10 cellular contexts compared by ENCODE assay signal in the genomic region with DNA sequence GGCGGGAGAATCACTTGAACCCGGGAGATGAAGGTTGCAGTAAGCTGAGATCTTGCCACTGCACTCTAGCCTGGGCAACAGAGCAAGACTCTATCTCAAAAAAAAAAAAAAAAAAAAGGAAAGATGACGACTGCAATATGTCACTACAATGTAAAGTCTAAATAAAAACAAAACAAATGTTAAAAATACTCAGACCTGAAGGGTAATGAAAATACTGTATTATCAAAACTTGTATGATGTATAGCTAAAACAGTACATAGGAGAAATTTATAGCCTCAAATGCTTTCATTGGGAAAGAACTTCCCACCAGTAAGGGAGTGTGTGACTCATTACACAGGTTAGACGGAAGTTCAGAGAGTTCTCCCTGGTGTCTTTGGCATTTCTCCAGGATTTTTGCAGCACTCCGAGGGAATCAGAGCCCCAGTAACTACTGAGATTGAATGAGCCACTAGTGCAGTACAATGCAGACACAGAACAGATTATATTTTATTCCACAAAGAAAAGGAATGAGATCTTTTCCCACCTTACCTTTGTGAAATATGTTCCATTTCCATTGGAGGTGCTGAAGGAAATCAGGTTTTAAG. TPM values are rescaled to one million over a fixed set of nuclear protein-coding genes. Genes with fewer than 3 reads are reported as not detected.
A peak's percentile ranks its signal among the peaks of the same experiment; 100 is the strongest.
DNase-seq lines count a peak whose midpoint lies in the region; ATAC-seq and TF ChIP-seq lines count a peak whose summit lies in the region.
"Had no signal": no experiment of that assay in that cellular context is flagged by ENCODE, and none has a peak within 500 bp of the region (broad histone marks: within the 10 kb centered on the region; RNA-seq: fewer than 3 reads in every experiment).

No MANE protein-coding gene starts in this region.

- peak overlapping the region; percentile 60 for H3K27ac ChIP-seq in lower lobe of right lung
- no peak overlapping the region for H3K27ac ChIP-seq in esophagus muscularis mucosa (replicated peaks in 1 of 4)

- DNase-seq in DMS79 treated with DMSO at 0.1 percent for 48 hours (lab: John Stamatoyannopoulos, UW) (peak; percentile 77), NCI-H187 treated with DMSO at 0.1 percent for 48 hours (lab: John Stamatoyannopoulos, UW) (peak; percentile 45), astrocyte of the spinal cord (ENCODE audit: low read depth, low spot score) (peak; percentile 88), lower lobe of right lung (no peak), esophagus muscularis mucosa (ENCODE audit: extremely low spot score) (no peak), GDM1 (lab: John Stamatoyannopoulos, UW) (no peak)
- DNase-seq: activated B cell treated with CpG ODN at 0.5 μM for 24 hours, naive B cell had no signal

- no peaks in the 10 kb centered on the region for H3K36me3 ChIP-seq in lower lobe of right lung
- H3K36me3 ChIP-seq in esophagus muscularis mucosa = no peaks in the 10 kb centered on the region

- H3K27me3 ChIP-seq in lower lobe of right lung (ENCODE audit: low read depth) (no peaks in the 10 kb centered on the region), esophagus muscularis mucosa (peaks cover 0 to 5% (median 0%) of the 10 kb centered on the region in 4 donors)

- in situ Hi-C loops in astrocyte of the spinal cord (cut with HindIII; ENCODE audit: low sequenced_read_pairs) = no loop called here

- no peak for TF ChIP-seq EP300 in esophagus muscularis mucosa (IDR thresholded peaks at IDR 0.05)

- no peak for TF ChIP-seq POLR2A in esophagus muscularis mucosa (IDR thresholded peaks at IDR 0.05; ENCODE audit: low read depth)

- no peaks in the 10 kb centered on the region for H3K9me3 ChIP-seq in lower lobe of right lung
- H3K9me3 ChIP-seq in esophagus muscularis mucosa = no peaks in the 10 kb centered on the region

- no peak overlapping the region for H3K4me3 Mint-ChIP-seq in stimulated activated memory B cell treated with anti-CD40 and anti-IgM and Interleukin-4, amounts not matched to agents 10 μg/mL and 1 μg/mL and 100 μg/mL, for 72 hours
- H3K4me3 Mint-ChIP-seq: activated B cell treated with CpG ODN at 0.5 μM for 24 hours, naive B cell had no signal

- ATAC-seq in lower lobe of right lung (peak; percentile 94 to 97), HG03460 (IDR thresholded peaks at IDR 0.05; ENCODE audit: unreplicated experiment) (no peak)
- ATAC-seq in stimulated activated memory B cell treated with anti-CD40 and anti-IgM and Interleukin-4, amounts not matched to agents 10 μg/mL and 1 μg/mL and 100 μg/mL, for 72 hours = no peak

- 54% methylated on average over 5 of the region's 5 CpGs for WGBS in esophagus muscularis mucosa

- TF ChIP-seq CTCF in astrocyte of the spinal cord (IDR thresholded peaks at IDR 0.05; ENCODE audit: low read depth, low read length) = no peak
- TF ChIP-seq CTCF in lower lobe of right lung (IDR thresholded peaks at IDR 0.05) = no peak
- no peak for TF ChIP-seq CTCF in esophagus muscularis mucosa (IDR thresholded peaks at IDR 0.05)

- no peak overlapping the region for H3K4me3 ChIP-seq in astrocyte of the spinal cord (ENCODE audit: low read depth, low read length)
- no peak overlapping the region for H3K4me3 ChIP-seq in lower lobe of right lung
- H3K4me3 ChIP-seq in esophagus muscularis mucosa = no peak overlapping the region

- H3K27me3 Mint-ChIP-seq in stimulated activated memory B cell treated with anti-CD40 and anti-IgM and Interleukin-4, amounts not matched to agents 10 μg/mL and 1 μg/mL and 100 μg/mL, for 72 hours = no peaks in the 10 kb centered on the region

- no peak overlapping the region for H3K27ac Mint-ChIP-seq in stimulated activated memory B cell treated with anti-CD40 and anti-IgM and Interleukin-4, amounts not matched to agents 10 μg/mL and 1 μg/mL and 100 μg/mL, for 72 hours
- H3K27ac Mint-ChIP-seq: activated B cell treated with CpG ODN at 0.5 μM for 24 hours, naive B cell had no signal

- H3K36me3 Mint-ChIP-seq in stimulated activated memory B cell treated with anti-CD40 and anti-IgM and Interleukin-4, amounts not matched to agents 10 μg/mL and 1 μg/mL and 100 μg/mL, for 72 hours = no peaks in the 10 kb centered on the region
- H3K36me3 Mint-ChIP-seq: naive B cell had no signal

- no peaks in the 10 kb centered on the region for H3K9me3 Mint-ChIP-seq in stimulated activated memory B cell treated with anti-CD40 and anti-IgM and Interleukin-4, amounts not matched to agents 10 μg/mL and 1 μg/mL and 100 μg/mL, for 72 hours
- H3K9me3 Mint-ChIP-seq: activated B cell treated with CpG ODN at 0.5 μM for 24 hours had no signal

- H3K4me1 ChIP-seq in lower lobe of right lung = no peaks in the 10 kb centered on the region
- no peaks in the 10 kb centered on the region for H3K4me1 ChIP-seq in esophagus muscularis mucosa

- intact Hi-C loops in lower lobe of right lung (cut with DNase I) = no loop called here
- intact Hi-C loops in esophagus muscularis mucosa (cut with DNase I) = no loop called here

- H3K4me1 Mint-ChIP-seq in stimulated activated memory B cell treated with anti-CD40 and anti-IgM and Interleukin-4, amounts not matched to agents 10 μg/mL and 1 μg/mL and 100 μg/mL, for 72 hours = no peaks in the 10 kb centered on the region
- H3K4me1 Mint-ChIP-seq: activated B cell treated with CpG ODN at 0.5 μM for 24 hours, naive B cell had no signal

RNA-seq across cellular contexts. Expression of a gene that starts 12.5 kb away (rescaled TPM):
- 35.7 TPM for total RNA-seq in lower lobe of right lung
- total RNA-seq in esophagus muscularis mucosa = 10 to 100 TPM; 31.5 to 37.4 (median 35.5) TPM

RNA-seq across cellular contexts. Expression of a gene that starts 25.0 kb away (rescaled TPM):
- 17.9 TPM for total RNA-seq in lower lobe of right lung
- 10 to 100 TPM; 12.8 to 19.4 (median 18.6) TPM for total RNA-seq in esophagus muscularis mucosa

Comparison
In these comparisons a context has a peak if more than half of its experiments do, and no peak if none do; other contexts are left out.
1. DNase-seq: peak in DMS79 treated with DMSO at 0.1 percent for 48 hours (single experiment), NCI-H187 treated with DMSO at 0.1 percent for 48 hours (single experiment) and astrocyte of the spinal cord (single experiment); none in lower lobe of right lung (single experiment), esophagus muscularis mucosa (single experiment) and GDM1 (single experiment).
2. ATAC-seq: peak in lower lobe of right lung (2 of 2); none in stimulated activated memory B cell treated with anti-CD40 and anti-IgM and Interleukin-4, amounts not matched to agents 10 μg/mL and 1 μg/mL and 100 μg/mL, for 72 hours (single experiment) and HG03460 (single experiment).